17 cellular contexts compared by ENCODE assay signal in genomic region chr5:84257061-84257460, GRCh38.
A peak's percentile ranks its signal among the peaks of the same experiment; 100 is the strongest.
DNase-seq lines count a peak whose midpoint lies in the region; ATAC-seq and TF ChIP-seq lines count a peak whose summit lies in the region.
"Had no signal": no experiment of that assay in that cellular context is flagged by ENCODE, and none has a peak within 500 bp of the region (broad histone marks: within the 10 kb centered on the region; RNA-seq: fewer than 3 reads in every experiment).

No MANE protein-coding gene starts in this region.

- H3K4me1 Mint-ChIP-seq in type B pancreatic cell (ENCODE audit: unreplicated experiment): no peaks in the 10 kb centered on the region
- no peaks in the 10 kb centered on the region for H3K4me1 Mint-ChIP-seq in T-helper 2 cell treated with Interferon-gamma antibody and Interleukin-4, amounts not matched to agents 5 μg/mL and 100 μg/mL, for 36 hours (ENCODE audit: low read depth)
- H3K4me1 Mint-ChIP-seq: B cell, CD14-positive monocyte had no signal

- H3K27me3 Mint-ChIP-seq in type B pancreatic cell: no peaks in the 10 kb centered on the region
- no peaks in the 10 kb centered on the region for H3K27me3 Mint-ChIP-seq in T-helper 2 cell treated with Interferon-gamma antibody and Interleukin-4, amounts not matched to agents 5 μg/mL and 100 μg/mL, for 36 hours (ENCODE audit: low read depth)
- H3K27me3 Mint-ChIP-seq: B cell had no signal

- H3K36me3 Mint-ChIP-seq in type B pancreatic cell: no peaks in the 10 kb centered on the region
- H3K36me3 Mint-ChIP-seq in T-helper 2 cell treated with Interferon-gamma antibody and Interleukin-4, amounts not matched to agents 5 μg/mL and 100 μg/mL, for 36 hours (ENCODE audit: low read depth): no peaks in the 10 kb centered on the region
- H3K36me3 Mint-ChIP-seq: CD14-positive monocyte had no signal

- no peak overlapping the region for H3K27ac Mint-ChIP-seq in type B pancreatic cell
- no peak overlapping the region for H3K27ac Mint-ChIP-seq in T-helper 2 cell treated with Interferon-gamma antibody and Interleukin-4, amounts not matched to agents 5 μg/mL and 100 μg/mL, for 36 hours
- H3K27ac Mint-ChIP-seq: B cell, CD14-positive monocyte had no signal

- no peak overlapping the region for H3K4me3 Mint-ChIP-seq in type B pancreatic cell
- H3K4me3 Mint-ChIP-seq in T-helper 2 cell treated with Interferon-gamma antibody and Interleukin-4, amounts not matched to agents 5 μg/mL and 100 μg/mL, for 36 hours: no peak overlapping the region
- H3K4me3 Mint-ChIP-seq: B cell, CD14-positive monocyte had no signal

- H3K9me3 Mint-ChIP-seq in type B pancreatic cell: no peaks in the 10 kb centered on the region
- no peaks in the 10 kb centered on the region for H3K9me3 Mint-ChIP-seq in T-helper 2 cell treated with Interferon-gamma antibody and Interleukin-4, amounts not matched to agents 5 μg/mL and 100 μg/mL, for 36 hours
- H3K9me3 Mint-ChIP-seq: CD14-positive monocyte had no signal

- DNase-seq in myocyte (ENCODE audit: low read depth): peak; percentile 72
- DNase-seq in type B pancreatic cell (ENCODE audit: extremely low spot score, unreplicated experiment): no peak
- no peak for DNase-seq in T-helper 2 cell treated with Interferon-gamma antibody and Interleukin-4, amounts not matched to agents 5 μg/mL and 100 μg/mL, for 36 hours (ENCODE audit: low spot score)
- DNase-seq in NCI-H2081 (lab: John Stamatoyannopoulos, UW): no peak
- DNase-seq: KG1, NCI-H1092 treated with DMSO at 0.1 percent for 48 hours, NCI-H2029 treated with DMSO at 0.1 percent for 48 hours, NCI-H2171, NCI-H524 treated with DMSO at 0.1 percent for 48 hours, Right ventricle myocardium superior had no signal

- no peak for TF ChIP-seq CTCF in type B pancreatic cell (conservative IDR thresholded peaks at IDR 0.05)

- peak; percentile 28 for ATAC-seq in GM18867 (IDR thresholded peaks at IDR 0.05; ENCODE audit: unreplicated experiment)
- ATAC-seq in HG02759 (IDR thresholded peaks at IDR 0.05; ENCODE audit: unreplicated experiment): peak; percentile 50
- ATAC-seq in HG03439 (IDR thresholded peaks at IDR 0.05; ENCODE audit: unreplicated experiment): peak; percentile 41
- no peak for ATAC-seq in HG02981 (IDR thresholded peaks at IDR 0.05; ENCODE audit: unreplicated experiment)
- ATAC-seq: A549 had no signal
